Comparison of ENCODE assay signal across 1 cellular context in the genomic region with DNA sequence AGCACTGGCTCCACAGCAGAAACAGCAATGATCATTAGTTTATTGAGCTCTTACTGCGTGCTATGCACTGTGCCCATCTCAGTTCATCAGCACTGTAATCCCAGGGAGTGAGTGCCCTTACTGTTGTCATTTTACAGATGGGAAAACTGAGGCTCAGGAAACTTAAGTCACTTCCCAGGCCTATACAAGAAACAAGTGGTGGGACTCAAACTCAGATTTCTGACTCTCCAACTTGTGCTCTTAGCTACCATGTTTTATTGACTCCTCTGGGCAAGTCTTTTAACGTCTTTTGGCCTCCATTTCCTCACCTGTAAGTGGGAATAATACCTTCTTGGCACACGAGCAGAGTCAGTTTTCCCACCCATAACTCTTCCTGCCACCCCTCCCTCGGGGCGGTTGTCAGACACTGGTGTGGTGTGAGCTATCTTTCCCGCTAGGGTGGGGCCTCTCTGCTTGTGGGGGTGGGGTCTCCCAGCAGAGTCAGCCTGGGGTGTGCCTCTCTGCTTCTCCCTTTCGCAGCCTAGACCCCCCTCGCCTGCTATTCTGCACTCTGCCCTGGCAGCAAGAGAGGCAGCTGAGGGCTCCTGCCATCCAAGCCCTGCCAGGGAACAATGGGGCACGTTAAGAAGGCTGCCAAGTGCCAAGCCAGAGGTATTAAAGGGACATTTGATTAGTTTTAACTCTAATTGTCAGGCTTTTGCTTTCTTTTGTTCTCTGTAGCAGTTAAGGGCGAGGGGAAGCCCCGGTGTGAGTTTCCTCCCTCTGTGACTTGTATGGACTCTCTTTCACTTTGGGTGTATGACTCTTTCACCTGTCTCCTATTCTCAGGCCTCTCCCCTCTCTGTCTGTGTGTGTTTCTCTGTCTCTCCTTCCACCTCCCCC.
TF ChIP-seq lines count a peak whose summit lies in the region.

No MANE protein-coding gene starts in this region.

TF ChIP-seq in K562, 482 proteins besides CTCF, POLR2A, EP300 and RAD21 (continued from another document and continues in another):
- TF ChIP-seq POLR2G (IDR thresholded peaks at IDR 0.05; ENCODE audit: low read depth, low read length), result no peak
- TF ChIP-seq CBX3 (IDR thresholded peaks at IDR 0.05; ENCODE audit: borderline replicate concordance in 1 of 2, low read length in 2 of 2), result no peak
- TF ChIP-seq EP400 (IDR thresholded peaks at IDR 0.05), result peak; percentile 37; the same call in 1 of the 2 replicates
- 0 out of 4 replicates have a peak, but pooled peaks of 1 of the 2 experiments have one; percentile 10 for TF ChIP-seq HDAC1 (IDR thresholded peaks at IDR 0.05)
- no peak for TF ChIP-seq TEAD1 (CRISPR knock-in tag; IDR thresholded peaks at IDR 0.05)
- TF ChIP-seq CHCHD3 (CRISPR knock-in tag; IDR thresholded peaks at IDR 0.05), result no peak
- TF ChIP-seq SMARCA4 (IDR thresholded peaks at IDR 0.05), result peak; percentile 47
- TF ChIP-seq, protein P1, sequence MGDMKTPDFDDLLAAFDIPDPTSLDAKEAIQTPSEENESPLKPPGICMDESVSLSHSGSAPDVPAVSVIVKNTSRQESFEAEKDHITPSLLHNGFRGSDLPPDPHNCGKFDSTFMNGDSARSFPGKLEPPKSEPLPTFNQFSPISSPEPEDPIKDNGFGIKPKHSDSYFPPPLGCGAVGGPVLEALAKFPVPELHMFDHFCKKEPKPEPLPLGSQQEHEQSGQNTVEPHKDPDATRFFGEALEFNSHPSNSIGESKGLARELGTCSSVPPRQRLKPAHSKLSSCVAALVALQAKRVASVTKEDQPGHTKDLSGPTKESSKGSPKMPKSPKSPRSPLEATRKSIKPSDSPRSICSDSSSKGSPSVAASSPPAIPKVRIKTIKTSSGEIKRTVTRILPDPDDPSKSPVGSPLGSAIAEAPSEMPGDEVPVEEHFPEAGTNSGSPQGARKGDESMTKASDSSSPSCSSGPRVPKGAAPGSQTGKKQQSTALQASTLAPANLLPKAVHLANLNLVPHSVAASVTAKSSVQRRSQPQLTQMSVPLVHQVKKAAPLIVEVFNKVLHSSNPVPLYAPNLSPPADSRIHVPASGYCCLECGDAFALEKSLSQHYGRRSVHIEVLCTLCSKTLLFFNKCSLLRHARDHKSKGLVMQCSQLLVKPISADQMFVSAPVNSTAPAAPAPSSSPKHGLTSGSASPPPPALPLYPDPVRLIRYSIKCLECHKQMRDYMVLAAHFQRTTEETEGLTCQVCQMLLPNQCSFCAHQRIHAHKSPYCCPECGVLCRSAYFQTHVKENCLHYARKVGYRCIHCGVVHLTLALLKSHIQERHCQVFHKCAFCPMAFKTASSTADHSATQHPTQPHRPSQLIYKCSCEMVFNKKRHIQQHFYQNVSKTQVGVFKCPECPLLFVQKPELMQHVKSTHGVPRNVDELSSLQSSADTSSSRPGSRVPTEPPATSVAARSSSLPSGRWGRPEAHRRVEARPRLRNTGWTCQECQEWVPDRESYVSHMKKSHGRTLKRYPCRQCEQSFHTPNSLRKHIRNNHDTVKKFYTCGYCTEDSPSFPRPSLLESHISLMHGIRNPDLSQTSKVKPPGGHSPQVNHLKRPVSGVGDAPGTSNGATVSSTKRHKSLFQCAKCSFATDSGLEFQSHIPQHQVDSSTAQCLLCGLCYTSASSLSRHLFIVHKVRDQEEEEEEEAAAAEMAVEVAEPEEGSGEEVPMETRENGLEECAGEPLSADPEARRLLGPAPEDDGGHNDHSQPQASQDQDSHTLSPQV (IDR thresholded peaks at IDR 0.05), result peak; percentile 79
- TF ChIP-seq, protein P2, sequence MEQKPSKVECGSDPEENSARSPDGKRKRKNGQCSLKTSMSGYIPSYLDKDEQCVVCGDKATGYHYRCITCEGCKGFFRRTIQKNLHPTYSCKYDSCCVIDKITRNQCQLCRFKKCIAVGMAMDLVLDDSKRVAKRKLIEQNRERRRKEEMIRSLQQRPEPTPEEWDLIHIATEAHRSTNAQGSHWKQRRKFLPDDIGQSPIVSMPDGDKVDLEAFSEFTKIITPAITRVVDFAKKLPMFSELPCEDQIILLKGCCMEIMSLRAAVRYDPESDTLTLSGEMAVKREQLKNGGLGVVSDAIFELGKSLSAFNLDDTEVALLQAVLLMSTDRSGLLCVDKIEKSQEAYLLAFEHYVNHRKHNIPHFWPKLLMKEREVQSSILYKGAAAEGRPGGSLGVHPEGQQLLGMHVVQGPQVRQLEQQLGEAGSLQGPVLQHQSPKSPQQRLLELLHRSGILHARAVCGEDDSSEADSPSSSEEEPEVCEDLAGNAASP (IDR thresholded peaks at IDR 0.05), result no peak
- TF ChIP-seq NFYB (IDR thresholded peaks at IDR 0.05; ENCODE audit: extremely low read depth, insufficient read length), result no peak
- TF ChIP-seq, protein P3, sequence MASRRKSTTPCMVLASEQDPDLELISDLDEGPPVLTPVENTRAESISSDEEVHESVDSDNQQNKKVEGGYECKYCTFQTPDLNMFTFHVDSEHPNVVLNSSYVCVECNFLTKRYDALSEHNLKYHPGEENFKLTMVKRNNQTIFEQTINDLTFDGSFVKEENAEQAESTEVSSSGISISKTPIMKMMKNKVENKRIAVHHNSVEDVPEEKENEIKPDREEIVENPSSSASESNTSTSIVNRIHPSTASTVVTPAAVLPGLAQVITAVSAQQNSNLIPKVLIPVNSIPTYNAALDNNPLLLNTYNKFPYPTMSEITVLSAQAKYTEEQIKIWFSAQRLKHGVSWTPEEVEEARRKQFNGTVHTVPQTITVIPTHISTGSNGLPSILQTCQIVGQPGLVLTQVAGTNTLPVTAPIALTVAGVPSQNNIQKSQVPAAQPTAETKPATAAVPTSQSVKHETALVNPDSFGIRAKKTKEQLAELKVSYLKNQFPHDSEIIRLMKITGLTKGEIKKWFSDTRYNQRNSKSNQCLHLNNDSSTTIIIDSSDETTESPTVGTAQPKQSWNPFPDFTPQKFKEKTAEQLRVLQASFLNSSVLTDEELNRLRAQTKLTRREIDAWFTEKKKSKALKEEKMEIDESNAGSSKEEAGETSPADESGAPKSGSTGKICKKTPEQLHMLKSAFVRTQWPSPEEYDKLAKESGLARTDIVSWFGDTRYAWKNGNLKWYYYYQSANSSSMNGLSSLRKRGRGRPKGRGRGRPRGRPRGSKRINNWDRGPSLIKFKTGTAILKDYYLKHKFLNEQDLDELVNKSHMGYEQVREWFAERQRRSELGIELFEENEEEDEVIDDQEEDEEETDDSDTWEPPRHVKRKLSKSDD (conservative IDR thresholded peaks at IDR 0.05; ENCODE audit: low read length), result no peak
- TF ChIP-seq ZEB2 (IDR thresholded peaks at IDR 0.05), result no peak
- no peak for TF ChIP-seq NR2C1 (IDR thresholded peaks at IDR 0.05)
- TF ChIP-seq NR2C1 (tag; IDR thresholded peaks at IDR 0.05), result 0 out of 2 replicates have a peak, but pooled peaks have one; percentile 18
- no peak for TF ChIP-seq TFAM (CRISPR knock-in tag; conservative IDR thresholded peaks at IDR 0.05)
- TF ChIP-seq CXXC5 (CRISPR knock-in tag; IDR thresholded peaks at IDR 0.05), result 0 out of 2 replicates have a peak, but pooled peaks have one; percentile 25
- TF ChIP-seq, protein P4, sequence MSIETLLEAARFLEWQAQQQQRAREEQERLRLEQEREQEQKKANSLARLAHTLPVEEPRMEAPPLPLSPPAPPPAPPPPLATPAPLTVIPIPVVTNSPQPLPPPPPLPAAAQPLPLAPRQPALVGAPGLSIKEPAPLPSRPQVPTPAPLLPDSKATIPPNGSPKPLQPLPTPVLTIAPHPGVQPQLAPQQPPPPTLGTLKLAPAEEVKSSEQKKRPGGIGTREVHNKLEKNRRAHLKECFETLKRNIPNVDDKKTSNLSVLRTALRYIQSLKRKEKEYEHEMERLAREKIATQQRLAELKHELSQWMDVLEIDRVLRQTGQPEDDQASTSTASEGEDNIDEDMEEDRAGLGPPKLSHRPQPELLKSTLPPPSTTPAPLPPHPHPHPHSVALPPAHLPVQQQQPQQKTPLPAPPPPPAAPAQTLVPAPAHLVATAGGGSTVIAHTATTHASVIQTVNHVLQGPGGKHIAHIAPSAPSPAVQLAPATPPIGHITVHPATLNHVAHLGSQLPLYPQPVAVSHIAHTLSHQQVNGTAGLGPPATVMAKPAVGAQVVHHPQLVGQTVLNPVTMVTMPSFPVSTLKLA (conservative IDR thresholded peaks at IDR 0.05), result peak in 1 of 2 experiments; percentile 13; a peak in 1 of 4 replicates
- no peak for TF ChIP-seq GATA2 (CRISPR knock-in tag; IDR thresholded peaks at IDR 0.05)
- TF ChIP-seq MYNN (IDR thresholded peaks at IDR 0.05), result no peak
- no peak for TF ChIP-seq MYNN (CRISPR knock-in tag; IDR thresholded peaks at IDR 0.05)
- peak; percentile 49 for TF ChIP-seq RBBP5 (IDR thresholded peaks at IDR 0.05; ENCODE audit: borderline replicate concordance, insufficient read depth, low read length, poor library complexity, severe bottlenecking)
- no peak for TF ChIP-seq ZNF165 (CRISPR knock-in tag; IDR thresholded peaks at IDR 0.05; ENCODE audit: borderline replicate concordance)
- no peak for TF ChIP-seq ZNF507 (tag; conservative IDR thresholded peaks at IDR 0.05)
- no peak for TF ChIP-seq NFE2L1 (tag; IDR thresholded peaks at IDR 0.05; ENCODE audit: borderline replicate concordance, low read depth)
- TF ChIP-seq HDAC6 (IDR thresholded peaks at IDR 0.05; ENCODE audit: low read depth, low read length), result no peak
- TF ChIP-seq ZNF232 (CRISPR knock-in tag; IDR thresholded peaks at IDR 0.05), result no peak
- TF ChIP-seq PHF8 (IDR thresholded peaks at IDR 0.05; ENCODE audit: borderline replicate concordance, low read length), result peak; percentile 23; the same call in 1 of the 2 replicates
- no peak for TF ChIP-seq FOXK1 (CRISPR knock-in tag; IDR thresholded peaks at IDR 0.05; ENCODE audit: borderline replicate concordance)
- TF ChIP-seq, protein P5, sequence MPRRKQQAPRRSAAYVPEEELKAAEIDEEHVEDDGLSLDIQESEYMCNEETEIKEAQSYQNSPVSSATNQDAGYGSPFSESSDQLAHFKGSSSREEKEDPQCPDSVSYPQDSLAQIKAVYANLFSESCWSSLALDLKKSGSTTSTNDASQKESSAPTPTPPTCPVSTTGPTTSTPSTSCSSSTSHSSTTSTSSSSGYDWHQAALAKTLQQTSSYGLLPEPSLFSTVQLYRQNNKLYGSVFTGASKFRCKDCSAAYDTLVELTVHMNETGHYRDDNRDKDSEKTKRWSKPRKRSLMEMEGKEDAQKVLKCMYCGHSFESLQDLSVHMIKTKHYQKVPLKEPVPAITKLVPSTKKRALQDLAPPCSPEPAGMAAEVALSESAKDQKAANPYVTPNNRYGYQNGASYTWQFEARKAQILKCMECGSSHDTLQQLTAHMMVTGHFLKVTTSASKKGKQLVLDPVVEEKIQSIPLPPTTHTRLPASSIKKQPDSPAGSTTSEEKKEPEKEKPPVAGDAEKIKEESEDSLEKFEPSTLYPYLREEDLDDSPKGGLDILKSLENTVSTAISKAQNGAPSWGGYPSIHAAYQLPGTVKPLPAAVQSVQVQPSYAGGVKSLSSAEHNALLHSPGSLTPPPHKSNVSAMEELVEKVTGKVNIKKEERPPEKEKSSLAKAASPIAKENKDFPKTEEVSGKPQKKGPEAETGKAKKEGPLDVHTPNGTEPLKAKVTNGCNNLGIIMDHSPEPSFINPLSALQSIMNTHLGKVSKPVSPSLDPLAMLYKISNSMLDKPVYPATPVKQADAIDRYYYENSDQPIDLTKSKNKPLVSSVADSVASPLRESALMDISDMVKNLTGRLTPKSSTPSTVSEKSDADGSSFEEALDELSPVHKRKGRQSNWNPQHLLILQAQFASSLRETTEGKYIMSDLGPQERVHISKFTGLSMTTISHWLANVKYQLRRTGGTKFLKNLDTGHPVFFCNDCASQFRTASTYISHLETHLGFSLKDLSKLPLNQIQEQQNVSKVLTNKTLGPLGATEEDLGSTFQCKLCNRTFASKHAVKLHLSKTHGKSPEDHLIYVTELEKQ (CRISPR knock-in tag; IDR thresholded peaks at IDR 0.05), result no peak
- TF ChIP-seq, protein P6, sequence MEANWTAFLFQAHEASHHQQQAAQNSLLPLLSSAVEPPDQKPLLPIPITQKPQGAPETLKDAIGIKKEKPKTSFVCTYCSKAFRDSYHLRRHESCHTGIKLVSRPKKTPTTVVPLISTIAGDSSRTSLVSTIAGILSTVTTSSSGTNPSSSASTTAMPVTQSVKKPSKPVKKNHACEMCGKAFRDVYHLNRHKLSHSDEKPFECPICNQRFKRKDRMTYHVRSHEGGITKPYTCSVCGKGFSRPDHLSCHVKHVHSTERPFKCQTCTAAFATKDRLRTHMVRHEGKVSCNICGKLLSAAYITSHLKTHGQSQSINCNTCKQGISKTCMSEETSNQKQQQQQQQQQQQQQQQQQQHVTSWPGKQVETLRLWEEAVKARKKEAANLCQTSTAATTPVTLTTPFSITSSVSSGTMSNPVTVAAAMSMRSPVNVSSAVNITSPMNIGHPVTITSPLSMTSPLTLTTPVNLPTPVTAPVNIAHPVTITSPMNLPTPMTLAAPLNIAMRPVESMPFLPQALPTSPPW (CRISPR knock-in tag; IDR thresholded peaks at IDR 0.05), result peak; percentile 69
- TF ChIP-seq RCOR1 (IDR thresholded peaks at IDR 0.05; ENCODE audit: borderline replicate concordance in 1 of 2, low read depth in 2 of 2, low read length in 2 of 2), result no peak
- TF ChIP-seq, protein P7, sequence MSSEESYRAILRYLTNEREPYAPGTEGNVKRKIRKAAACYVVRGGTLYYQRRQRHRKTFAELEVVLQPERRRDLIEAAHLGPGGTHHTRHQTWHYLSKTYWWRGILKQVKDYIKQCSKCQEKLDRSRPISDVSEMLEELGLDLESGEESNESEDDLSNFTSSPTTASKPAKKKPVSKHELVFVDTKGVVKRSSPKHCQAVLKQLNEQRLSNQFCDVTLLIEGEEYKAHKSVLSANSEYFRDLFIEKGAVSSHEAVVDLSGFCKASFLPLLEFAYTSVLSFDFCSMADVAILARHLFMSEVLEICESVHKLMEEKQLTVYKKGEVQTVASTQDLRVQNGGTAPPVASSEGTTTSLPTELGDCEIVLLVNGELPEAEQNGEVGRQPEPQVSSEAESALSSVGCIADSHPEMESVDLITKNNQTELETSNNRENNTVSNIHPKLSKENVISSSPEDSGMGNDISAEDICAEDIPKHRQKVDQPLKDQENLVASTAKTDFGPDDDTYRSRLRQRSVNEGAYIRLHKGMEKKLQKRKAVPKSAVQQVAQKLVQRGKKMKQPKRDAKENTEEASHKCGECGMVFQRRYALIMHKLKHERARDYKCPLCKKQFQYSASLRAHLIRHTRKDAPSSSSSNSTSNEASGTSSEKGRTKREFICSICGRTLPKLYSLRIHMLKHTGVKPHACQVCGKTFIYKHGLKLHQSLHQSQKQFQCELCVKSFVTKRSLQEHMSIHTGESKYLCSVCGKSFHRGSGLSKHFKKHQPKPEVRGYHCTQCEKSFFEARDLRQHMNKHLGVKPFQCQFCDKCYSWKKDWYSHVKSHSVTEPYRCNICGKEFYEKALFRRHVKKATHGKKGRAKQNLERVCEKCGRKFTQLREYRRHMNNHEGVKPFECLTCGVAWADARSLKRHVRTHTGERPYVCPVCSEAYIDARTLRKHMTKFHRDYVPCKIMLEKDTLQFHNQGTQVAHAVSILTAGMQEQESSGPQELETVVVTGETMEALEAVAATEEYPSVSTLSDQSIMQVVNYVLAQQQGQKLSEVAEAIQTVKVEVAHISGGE (CRISPR knock-in tag; IDR thresholded peaks at IDR 0.05), result 0 out of 6 replicates have a peak, but pooled peaks of 1 of the 3 experiments have one; percentile 18
- TF ChIP-seq KDM5B (IDR thresholded peaks at IDR 0.05; ENCODE audit: insufficient replicate concordance, low read depth, low read length), result no peak
- TF ChIP-seq, protein P8, sequence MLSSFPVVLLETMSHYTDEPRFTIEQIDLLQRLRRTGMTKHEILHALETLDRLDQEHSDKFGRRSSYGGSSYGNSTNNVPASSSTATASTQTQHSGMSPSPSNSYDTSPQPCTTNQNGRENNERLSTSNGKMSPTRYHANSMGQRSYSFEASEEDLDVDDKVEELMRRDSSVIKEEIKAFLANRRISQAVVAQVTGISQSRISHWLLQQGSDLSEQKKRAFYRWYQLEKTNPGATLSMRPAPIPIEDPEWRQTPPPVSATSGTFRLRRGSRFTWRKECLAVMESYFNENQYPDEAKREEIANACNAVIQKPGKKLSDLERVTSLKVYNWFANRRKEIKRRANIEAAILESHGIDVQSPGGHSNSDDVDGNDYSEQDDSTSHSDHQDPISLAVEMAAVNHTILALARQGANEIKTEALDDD (IDR thresholded peaks at IDR 0.05), result no peak
- TF ChIP-seq CBFA2T3 (IDR thresholded peaks at IDR 0.05), result no peak
